8 cellular contexts compared by ENCODE assay signal in the genomic region with DNA sequence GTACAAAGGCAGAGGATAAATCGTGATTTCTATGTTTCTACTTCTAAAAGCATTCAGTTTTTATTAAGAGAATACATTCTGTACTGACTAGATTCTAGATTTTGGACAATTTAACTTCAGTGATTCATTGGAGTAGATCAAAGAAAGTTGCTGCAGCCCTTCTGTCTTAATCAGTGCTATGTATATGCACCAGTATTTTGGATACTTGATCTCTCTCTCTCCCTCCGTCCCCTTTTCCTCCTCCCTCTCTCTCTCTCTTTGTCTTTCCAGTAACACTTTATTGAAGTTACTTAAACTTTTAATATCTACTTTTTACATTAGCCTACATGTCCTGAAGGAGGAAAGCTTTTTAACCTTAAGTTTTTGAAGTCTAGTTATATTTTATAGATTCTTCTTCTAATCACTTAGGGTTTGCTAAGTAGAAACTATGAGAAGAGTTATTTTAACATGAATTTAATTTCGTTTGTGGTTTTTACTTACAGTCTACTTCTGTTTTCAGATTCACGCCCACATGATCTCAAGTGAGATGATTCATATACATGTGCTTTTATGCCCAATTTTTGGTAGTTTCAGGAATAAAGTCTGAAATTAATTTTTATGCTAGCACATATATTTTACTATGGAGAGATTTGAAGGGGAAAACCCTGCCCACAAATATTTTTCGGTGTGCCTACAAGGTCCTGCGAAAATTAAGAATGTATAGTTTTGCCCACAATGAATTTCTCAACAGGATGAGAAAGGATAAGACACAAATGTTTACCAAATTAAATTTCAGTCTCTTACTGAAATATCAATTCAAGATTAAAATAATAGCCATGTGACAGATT. TPM values are rescaled to one million over a fixed set of nuclear protein-coding genes. Genes with fewer than 3 reads are reported as not detected.
DNase-seq lines count a peak whose midpoint lies in the region; ATAC-seq and TF ChIP-seq lines count a peak whose summit lies in the region.

No MANE protein-coding gene starts in this region.

- H2AFZ ChIP-seq in DND-41 (ENCODE audit: low read depth, low read length), result no peak overlapping the region

- peak; percentile 70 for ATAC-seq in DND-41 (ENCODE audit: insufficient read depth, low read depth)
- peak; percentile 50 for ATAC-seq in GM21576 (IDR thresholded peaks at IDR 0.05; ENCODE audit: unreplicated experiment)
- no peak for ATAC-seq in esophagus mucosa

- CTCF ChIA-PET in RWPE1 (lab: Yijun Ruan, JAX), result interaction anchor here (0.6 kb wide), 1 partner anchor 64 kb away, joined by 3 read pairs; no protein-coding TSS in a partner anchor
- CTCF ChIA-PET in HEK293T (lab: Yijun Ruan, JAX), result no interaction called here

- H3K9me3 ChIP-seq in DND-41 (ENCODE audit: insufficient read depth, low read length, severe bottlenecking), result no peaks in the 10 kb centered on the region

- H3K9ac ChIP-seq in DND-41 (ENCODE audit: low read depth, low read length), result no peak overlapping the region; the same call in 1 of the 2 replicates

- in situ Hi-C loops in KBM-7 (cut with MboI; ENCODE audit: low pct_unique_long_range_greater_than_20kb, low sequenced_read_pairs), result no loop called here

- peak overlapping the region; percentile 32 for H3K27ac ChIP-seq in DND-41 (ENCODE audit: low read length)
- no peak overlapping the region for H3K27ac ChIP-seq in RWPE1

- H4K20me1 ChIP-seq in DND-41 (ENCODE audit: insufficient read depth, low read length), result peaks cover 6% of the 10 kb centered on the region; the same call in 1 of the 2 replicates

- DNase-seq in DND-41 (no peak), KBM-7 (peak; percentile 49), fibroblast of mammary gland (ENCODE audit: low read depth) (peak; percentile 79), RWPE1 (ENCODE audit: low spot score) (no peak), Ammon's horn (ENCODE audit: low spot score) (no peak), HEK293T (ENCODE audit: extremely low spot score) (no peak)

- peaks cover 97% of the 10 kb centered on the region for H3K79me2 ChIP-seq in DND-41 (ENCODE audit: insufficient read depth, low read length)

- no peaks in the 10 kb centered on the region for H3K27me3 ChIP-seq in DND-41 (ENCODE audit: insufficient read depth, low read length, poor library complexity)

- TF ChIP-seq CTCF in DND-41 (IDR thresholded peaks at IDR 0.05; ENCODE audit: borderline replicate concordance, extremely low read depth, low read length, poor library complexity, severe bottlenecking), result no peak
- TF ChIP-seq CTCF in fibroblast of mammary gland (conservative IDR thresholded peaks at IDR 0.05; ENCODE audit: control insufficient read depth, insufficient read depth, low read depth, low read length), result no peak
- TF ChIP-seq CTCF in RWPE1 (conservative IDR thresholded peaks at IDR 0.05; ENCODE audit: low read depth), result no peak

- H3K4me2 ChIP-seq in DND-41 (ENCODE audit: insufficient read depth, low read length), result peak overlapping the region; percentile 54

- H3K4me1 ChIP-seq in DND-41 (ENCODE audit: insufficient read depth, low read length), result peaks cover 65% of the 10 kb centered on the region

- H3K36me3 ChIP-seq in DND-41 (ENCODE audit: insufficient read depth, low read length), result peaks cover 8% of the 10 kb centered on the region

- H3K4me3 ChIP-seq in DND-41 (ENCODE audit: low read depth in 1 of 2, low read length in 2 of 2) (no peak overlapping the region), fibroblast of mammary gland (ENCODE audit: control insufficient read depth, low read depth, low read length) (no peak overlapping the region)

- POLR2A ChIA-PET in RWPE1 (lab: Yijun Ruan, JAX; ENCODE audit: low non-redundant PET) (no interaction called here), HEK293T (lab: Yijun Ruan, JAX) (no interaction called here)

TF ChIP-seq in HEK293T, 16 proteins besides CTCF, POLR2A, EP300 and RAD21:
- TF ChIP-seq FOXK2 (IDR thresholded peaks at IDR 0.05) (no peak), ARNT (IDR thresholded peaks at IDR 0.05) (no peak), SUZ12 (IDR thresholded peaks at IDR 0.05) (no peak), BHLHE40 (IDR thresholded peaks at IDR 0.05; ENCODE audit: borderline replicate concordance) (no peak), SP1 (IDR thresholded peaks at IDR 0.05) (no peak), L3MBTL2 (conservative IDR thresholded peaks at IDR 0.05) (no peak), ELF4 (IDR thresholded peaks at IDR 0.05) (no peak), CTBP1 (IDR thresholded peaks at IDR 0.05; ENCODE audit: borderline replicate concordance) (no peak)
- TF ChIP-seq, protein P1, sequence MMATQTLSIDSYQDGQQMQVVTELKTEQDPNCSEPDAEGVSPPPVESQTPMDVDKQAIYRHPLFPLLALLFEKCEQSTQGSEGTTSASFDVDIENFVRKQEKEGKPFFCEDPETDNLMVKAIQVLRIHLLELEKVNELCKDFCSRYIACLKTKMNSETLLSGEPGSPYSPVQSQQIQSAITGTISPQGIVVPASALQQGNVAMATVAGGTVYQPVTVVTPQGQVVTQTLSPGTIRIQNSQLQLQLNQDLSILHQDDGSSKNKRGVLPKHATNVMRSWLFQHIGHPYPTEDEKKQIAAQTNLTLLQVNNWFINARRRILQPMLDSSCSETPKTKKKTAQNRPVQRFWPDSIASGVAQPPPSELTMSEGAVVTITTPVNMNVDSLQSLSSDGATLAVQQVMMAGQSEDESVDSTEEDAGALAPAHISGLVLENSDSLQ (IDR thresholded peaks at IDR 0.05), result no peak

RNA-seq across cellular contexts. Expression of a gene that starts 9.1 kb away (rescaled TPM):
- total RNA-seq in esophagus mucosa, result 23.2 TPM

Comparison
In these comparisons a context has a peak if more than half of its experiments do, and no peak if none do; other contexts are left out.
1. DNase-seq: peak in KBM-7 (single experiment) and fibroblast of mammary gland (single experiment); none in DND-41 (single experiment), RWPE1 (single experiment), Ammon's horn (single experiment) and HEK293T (single experiment).